ENCODE assay signal across 8 cellular contexts in the genomic region with DNA sequence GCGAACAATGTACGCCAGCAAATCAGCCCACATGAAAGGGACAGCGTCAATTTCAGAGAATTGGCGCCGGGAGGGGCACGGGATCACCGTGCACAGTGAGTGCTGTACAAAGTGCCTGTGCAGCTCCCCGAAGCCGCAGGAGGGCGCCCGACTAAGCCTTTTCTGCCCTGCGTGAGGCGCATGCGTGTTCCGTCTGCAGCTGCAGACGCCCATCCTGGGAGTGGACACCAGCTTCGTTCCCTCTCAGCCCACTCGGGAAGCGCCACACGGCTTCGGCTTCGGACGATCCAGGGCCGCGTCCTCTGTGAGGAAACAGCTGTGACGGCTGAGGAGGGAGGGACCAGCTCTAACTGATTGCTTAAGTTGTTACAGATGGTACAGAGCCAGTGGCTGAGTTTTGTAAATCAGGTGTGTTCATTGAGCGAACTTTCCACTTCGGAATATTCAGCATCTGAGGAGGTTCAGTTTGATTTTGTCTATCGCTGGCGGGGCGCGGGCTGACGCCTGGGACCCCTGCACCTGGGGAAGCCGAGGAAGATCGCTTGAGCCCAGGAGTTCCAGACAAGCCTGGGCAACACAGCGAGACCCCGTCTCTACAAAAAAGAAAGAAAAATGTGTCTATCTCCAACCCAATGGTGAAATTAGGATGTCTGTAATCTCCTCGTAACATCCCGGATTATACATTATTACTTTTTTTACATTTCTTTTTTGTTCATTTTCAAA. TPM values are rescaled to one million over a fixed set of nuclear protein-coding genes. Genes with fewer than 3 reads are reported as not detected.
DNase-seq lines count a peak whose midpoint lies in the region; ATAC-seq and TF ChIP-seq lines count a peak whose summit lies in the region.

No MANE protein-coding gene starts in this region.

- peak overlapping the region; percentile 82 for H3K4me3 Mint-ChIP-seq in activated CD4-positive, alpha-beta T cell treated with anti-CD3 and anti-CD28 coated beads, Interleukin-2, amount 10 ng/mL, durations not matched to agents 24 days and 14 days

- peak overlapping the region in 1 of 2 donors; percentile 57 for H3K9ac ChIP-seq in colonic mucosa (ENCODE audit: low read depth in 2 of 2, low read length in 2 of 2)

- H3K9me3 Mint-ChIP-seq in activated CD4-positive, alpha-beta T cell treated with anti-CD3 and anti-CD28 coated beads, Interleukin-2, amount 10 ng/mL, durations not matched to agents 24 days and 14 days, result peaks cover 4% of the 10 kb centered on the region

- peaks cover 38% of the 10 kb centered on the region for H3K27me3 Mint-ChIP-seq in activated CD4-positive, alpha-beta T cell treated with anti-CD3 and anti-CD28 coated beads, Interleukin-2, amount 10 ng/mL, durations not matched to agents 24 days and 14 days

- no peaks in the 10 kb centered on the region for H3K9me3 ChIP-seq in colonic mucosa

- peak; percentile 77 for DNase-seq in AG09319 (ENCODE audit: extremely low read depth, low read depth)
- peak; percentile 60 for DNase-seq in H4 (ENCODE audit: low spot score)
- peak; percentile 75 for DNase-seq in NCI-H345 treated with DMSO at 0.1 percent for 48 hours (lab: John Stamatoyannopoulos, UW; ENCODE audit: unreplicated experiment)
- peak; percentile 97 for DNase-seq in activated CD4-positive, alpha-beta T cell treated with anti-CD3 and anti-CD28 coated beads, Interleukin-2, amount 10 ng/mL, durations not matched to agents 24 days and 14 days
- peak; percentile 95 for DNase-seq in colonic mucosa
- DNase-seq in kidney glomerular epithelial cell (lab: John Stamatoyannopoulos, UW), result peak; percentile 67
- DNase-seq in stimulated activated CD4-positive, alpha-beta T cell treated with anti-CD3 and anti-CD28 coated beads, Interleukin-12 subunit alpha, Interleukin-12 subunit beta, amount 100 ng/mL, for 48 hours (ENCODE audit: low read depth in 2 of 3, low spot score in 1 of 3), result peak; percentile 89 to 94 (median 91)

- H3K27me3 ChIP-seq in colonic mucosa, result no peaks in the 10 kb centered on the region

- TF ChIP-seq CTCF in AG09319 (IDR thresholded peaks at IDR 0.05; ENCODE audit: low read depth, low read length), result peak; percentile 96
- TF ChIP-seq CTCF in colonic mucosa (IDR thresholded peaks at IDR 0.05), result peak; percentile 91

- H3K27ac Mint-ChIP-seq in activated CD4-positive, alpha-beta T cell treated with anti-CD3 and anti-CD28 coated beads, Interleukin-2, amount 10 ng/mL, durations not matched to agents 24 days and 14 days, result peak overlapping the region; percentile 9

- H3K4me3 ChIP-seq in colonic mucosa, result peak overlapping the region; percentile 34

- H3K4me1 ChIP-seq in colonic mucosa, result no peaks in the 10 kb centered on the region

- no peaks in the 10 kb centered on the region for H3K36me3 ChIP-seq in colonic mucosa

- intact Hi-C loops in activated CD4-positive, alpha-beta T cell treated with anti-CD3 and anti-CD28 coated beads, Interleukin-2, amount 10 ng/mL, durations not matched to agents 24 days and 14 days (cut with micrococcal nuclease), result loop anchor here (10.0 kb wide), 1 partner anchor 370 kb away; a partner anchor contains a TSS
- intact Hi-C loops in colonic mucosa (cut with DNase I), result no loop called here

- no peak for ATAC-seq in GM19467 (IDR thresholded peaks at IDR 0.05; ENCODE audit: unreplicated experiment)

- H3K4me1 Mint-ChIP-seq in activated CD4-positive, alpha-beta T cell treated with anti-CD3 and anti-CD28 coated beads, Interleukin-2, amount 10 ng/mL, durations not matched to agents 24 days and 14 days, result peaks cover 7% of the 10 kb centered on the region

- no peak overlapping the region for H3K27ac ChIP-seq in colonic mucosa

- no peaks in the 10 kb centered on the region for H3K36me3 Mint-ChIP-seq in activated CD4-positive, alpha-beta T cell treated with anti-CD3 and anti-CD28 coated beads, Interleukin-2, amount 10 ng/mL, durations not matched to agents 24 days and 14 days (ENCODE audit: low read depth)

RNA-seq across cellular contexts. Expression of a gene that starts 15.4 kb away (rescaled TPM):
- total RNA-seq in H4 (2014; rRNA removed; shearing (Covaris generic)), result 9.0 and 9.9 TPM in 2 replicates
- total RNA-seq in activated CD4-positive, alpha-beta T cell treated with anti-CD3 and anti-CD28 coated beads, Interleukin-2, amount 10 ng/mL, durations not matched to agents 24 days and 14 days, result 5.2 and 6.3 TPM in 2 replicates
- 1 to 10 TPM; 2.9 to 3.3 TPM for total RNA-seq in colonic mucosa
